11 cellular contexts compared by ENCODE assay signal in the genomic region with DNA sequence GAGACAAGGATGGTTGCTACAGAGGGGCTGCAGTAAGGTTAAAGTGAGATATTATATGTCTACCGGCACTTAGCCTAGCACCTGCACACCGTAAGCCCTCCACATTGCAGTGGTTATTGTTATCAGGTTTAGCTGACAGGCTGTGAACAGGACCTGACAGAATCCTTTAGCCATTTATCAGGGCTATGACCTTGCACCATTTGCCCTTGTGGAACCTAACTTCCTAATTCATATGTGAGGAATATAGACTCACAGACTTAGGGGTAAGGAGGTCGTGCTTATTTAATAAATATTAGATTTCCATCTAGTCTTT. TPM values are rescaled to one million over a fixed set of nuclear protein-coding genes. Genes with fewer than 3 reads are reported as not detected.
DNase-seq lines count a peak whose midpoint lies in the region; ATAC-seq and TF ChIP-seq lines count a peak whose summit lies in the region.
"Had no signal": no experiment of that assay in that cellular context is flagged by ENCODE, and none has a peak within 500 bp of the region (broad histone marks: within the 10 kb centered on the region; RNA-seq: fewer than 3 reads in every experiment).

No MANE protein-coding gene starts in this region.

- peaks cover 100% of the 10 kb centered on the region for H3K79me2 ChIP-seq in Karpas-422 (ENCODE audit: low read length)

- peaks cover 37% of the 10 kb centered on the region for H3K4me1 ChIP-seq in Karpas-422 (ENCODE audit: low read length)
- H3K4me1 ChIP-seq in right lobe of liver, result peaks cover 0 to 79% (median 31%) of the 10 kb centered on the region in 4 donors

- H3K27ac Mint-ChIP-seq in stimulated activated effector memory CD8-positive, alpha-beta T cell treated with anti-CD3 and anti-CD28 coated beads, Interleukin-12 subunit alpha, Interleukin-12 subunit beta, amount 100 ng/mL, for 72 hours, result peak overlapping the region; percentile 83

- H3K4me2 ChIP-seq in Karpas-422 (ENCODE audit: low read depth, low read length, poor library complexity, severe bottlenecking), result peak overlapping the region; percentile 71

- peaks cover 34% of the 10 kb centered on the region for H3K36me3 Mint-ChIP-seq in stimulated activated effector memory CD8-positive, alpha-beta T cell treated with anti-CD3 and anti-CD28 coated beads, Interleukin-12 subunit alpha, Interleukin-12 subunit beta, amount 100 ng/mL, for 72 hours

- intact Hi-C loops in right lobe of liver (cut with DNase I), result no loop called here

- ATAC-seq in right lobe of liver (no peak), HG02571 (IDR thresholded peaks at IDR 0.05; ENCODE audit: unreplicated experiment) (no peak), GM18505 (IDR thresholded peaks at IDR 0.05; ENCODE audit: unreplicated experiment) (no peak)
- no peak for ATAC-seq in stimulated activated effector memory CD8-positive, alpha-beta T cell treated with anti-CD3 and anti-CD28 coated beads, Interleukin-12 subunit alpha, Interleukin-12 subunit beta, amount 100 ng/mL, for 72 hours
- ATAC-seq: mucosa of descending colon had no signal

- no peaks in the 10 kb centered on the region for H3K27me3 ChIP-seq in Karpas-422 (ENCODE audit: low read length)
- no peaks in the 10 kb centered on the region for H3K27me3 ChIP-seq in right lobe of liver

- H3K9ac ChIP-seq in Karpas-422 (ENCODE audit: low read length), result peak overlapping the region; percentile 64

- H3K36me3 ChIP-seq in Karpas-422 (ENCODE audit: insufficient read depth, low read length), result peaks cover 20% of the 10 kb centered on the region; the same call in 1 of the 2 replicates
- peaks cover 0 to 12% (median 5%) of the 10 kb centered on the region in 4 donors for H3K36me3 ChIP-seq in right lobe of liver

- H4K20me1 ChIP-seq in Karpas-422 (ENCODE audit: insufficient read depth, low read depth, low read length), result peaks cover 8% of the 10 kb centered on the region

- H3K4me3 Mint-ChIP-seq in stimulated activated effector memory CD8-positive, alpha-beta T cell treated with anti-CD3 and anti-CD28 coated beads, Interleukin-12 subunit alpha, Interleukin-12 subunit beta, amount 100 ng/mL, for 72 hours, result no peak overlapping the region

- H3K9me3 ChIP-seq in Karpas-422 (ENCODE audit: low read length) (no peaks in the 10 kb centered on the region), right lobe of liver (no peaks in the 10 kb centered on the region)
- H3K9me3 ChIP-seq: mucosa of descending colon had no signal

- H3K9me3 Mint-ChIP-seq in stimulated activated effector memory CD8-positive, alpha-beta T cell treated with anti-CD3 and anti-CD28 coated beads, Interleukin-12 subunit alpha, Interleukin-12 subunit beta, amount 100 ng/mL, for 72 hours, result no peaks in the 10 kb centered on the region

- peak overlapping the region; percentile 92 for H3K27ac ChIP-seq in Karpas-422 (ENCODE audit: low read length)
- peak overlapping the region; percentile 40 for H3K27ac ChIP-seq in caudate nucleus (ENCODE audit: low read depth, low read length)
- H3K27ac ChIP-seq in right lobe of liver, result peak overlapping the region; percentile 47 to 93 (median 55)
- H3K27ac ChIP-seq: WERI-Rb-1 had no signal

- DNase-seq in Karpas-422 (no peak), caudate nucleus (lab: John Stamatoyannopoulos, UW) (no peak), right lobe of liver (no peak), NCI-H1694 (lab: John Stamatoyannopoulos, UW) (no peak), NCI-H2196 treated with DMSO at 0.1 percent for 48 hours (lab: John Stamatoyannopoulos, UW; ENCODE audit: unreplicated experiment) (no peak)
- no peak for DNase-seq in stimulated activated effector memory CD8-positive, alpha-beta T cell treated with anti-CD3 and anti-CD28 coated beads, Interleukin-12 subunit alpha, Interleukin-12 subunit beta, amount 100 ng/mL, for 72 hours (ENCODE audit: low spot score in 2 of 2)
- DNase-seq: DMS 273 treated with DMSO at 0.1 percent for 48 hours, WERI-Rb-1 had no signal

- TF ChIP-seq CTCF in right lobe of liver (IDR thresholded peaks at IDR 0.05), result no peak

- no peaks in the 10 kb centered on the region for H3K9me2 ChIP-seq in Karpas-422 (replicated peaks; ENCODE audit: insufficient read depth, low read length)

- peak overlapping the region; percentile 60 for H3K4me3 ChIP-seq in Karpas-422 (ENCODE audit: low read length)
- peak overlapping the region in 1 of 3 donors; percentile 62 for H3K4me3 ChIP-seq in right lobe of liver
- H3K4me3 ChIP-seq: mucosa of descending colon had no signal

- peaks cover 64% of the 10 kb centered on the region for H3K4me1 Mint-ChIP-seq in stimulated activated effector memory CD8-positive, alpha-beta T cell treated with anti-CD3 and anti-CD28 coated beads, Interleukin-12 subunit alpha, Interleukin-12 subunit beta, amount 100 ng/mL, for 72 hours

- no peak overlapping the region for H2AFZ ChIP-seq in Karpas-422 (ENCODE audit: low read length)

- WGBS in right lobe of liver (ENCODE audit: insufficient coverage, low coverage, low lambda C conversion rate, missing lambda C conversion rate), result 22% methylated on average over 3 of the region's 3 CpGs

- no peak for TF ChIP-seq POLR2A in right lobe of liver (IDR thresholded peaks at IDR 0.05)
- TF ChIP-seq POLR2A in GM18505 (IDR thresholded peaks at IDR 0.05; ENCODE audit: borderline replicate concordance, extremely low read depth, insufficient read depth, insufficient read length), result no peak

RNA-seq across cellular contexts. Expression of a gene that starts 10.1 kb away (rescaled TPM):
- 81.1 and 116 TPM in 2 replicates for total RNA-seq in Karpas-422 (2014; rRNA removed; shearing (Covaris generic); ENCODE audit: low replicate concordance)
- total RNA-seq in right lobe of liver, result 100 to 1,000 TPM; 130 to 224 (median 201) TPM

RNA-seq across cellular contexts. Expression of a gene that starts 25.8 kb away (rescaled TPM):
- not detected in 2 replicates for total RNA-seq in Karpas-422 (2014; rRNA removed; shearing (Covaris generic); ENCODE audit: low replicate concordance)
- under 1 TPM in 1 of 6 experiments, not detected in 5; 0.84 TPM for total RNA-seq in right lobe of liver
- total RNA-seq: mucosa of descending colon had no signal

RNA-seq across cellular contexts. Expression of a gene that starts 48.0 kb away (rescaled TPM):
- 44.1 and 68.5 TPM in 2 replicates for total RNA-seq in Karpas-422 (2014; rRNA removed; shearing (Covaris generic); ENCODE audit: low replicate concordance)
- total RNA-seq in right lobe of liver, result 10 to 100 TPM; 22.2 to 65.7 (median 30.3) TPM

Comparison
In these comparisons a context has a peak if more than half of its experiments do, and no peak if none do; other contexts are left out.
1. H3K27ac ChIP-seq: peak in every context shown above with its lines; median percentile 92 in Karpas-422; 55 in right lobe of liver; 40 in caudate nucleus.